Comparison of ENCODE assay signal across 17 cellular contexts in the genomic region with DNA sequence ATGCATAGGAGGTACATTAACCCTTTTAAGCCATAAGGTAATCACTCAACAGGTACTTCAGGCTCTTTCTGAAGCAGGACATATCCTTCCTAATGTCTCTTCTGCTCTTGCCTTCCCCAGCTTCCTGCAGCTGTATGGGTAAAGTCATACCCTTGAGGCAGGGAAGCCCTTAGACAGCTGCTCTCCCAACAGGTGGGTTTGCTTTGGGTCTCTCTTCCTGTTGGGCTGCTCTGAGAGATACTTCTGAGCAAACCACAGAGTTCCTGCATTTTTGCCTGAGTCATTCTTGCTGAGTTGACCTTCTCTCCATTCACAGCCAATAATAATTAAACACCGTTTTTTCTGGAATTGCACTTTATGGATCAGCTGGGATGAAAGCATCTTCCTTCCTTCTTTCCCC. TPM values are rescaled to one million over a fixed set of nuclear protein-coding genes. Genes with fewer than 3 reads are reported as not detected.
DNase-seq lines count a peak whose midpoint lies in the region; ATAC-seq and TF ChIP-seq lines count a peak whose summit lies in the region.
"Had no signal": no experiment of that assay in that cellular context is flagged by ENCODE, and none has a peak within 500 bp of the region (broad histone marks: within the 10 kb centered on the region; RNA-seq: fewer than 3 reads in every experiment).

No MANE protein-coding gene starts in this region.

- intact Hi-C loops in CD4-positive, alpha-beta memory T cell (cut with micrococcal nuclease) = loop anchor here (5.0 to 10.0 kb wide), 4 partner anchors 37 to 1296 kb away; a partner anchor contains a TSS

- CTCF ChIA-PET in CD4-positive, alpha-beta memory T cell (lab: Charles Lee; ENCODE audit: partially characterized antibody) = interaction anchor here (1.0 to 6.2 kb wide), 10 partner anchors 13 to 268 kb away, joined by 3 to 149 read pairs (median 20); a partner anchor contains a TSS
- CTCF ChIA-PET in SK-N-SH (lab: Yijun Ruan, JAX) (interaction anchor here (0.9 to 1.1 kb wide), 3 partner anchors 9 to 159 kb away, joined by 3 to 6 read pairs (median 5); no protein-coding TSS in a partner anchor), RWPE1 (lab: Yijun Ruan, JAX) (interaction anchor here (1.0 kb wide), 1 partner anchor 203 kb away, joined by 3 read pairs; no protein-coding TSS in a partner anchor)

- 81% methylated on average over 1 of the region's 1 CpG for WGBS in SK-N-SH (ENCODE audit: low lambda C conversion rate)

- H2AFZ ChIP-seq in SK-N-SH (ENCODE audit: low read depth) = no peak overlapping the region

- TF ChIP-seq CTCF in SK-N-SH (IDR thresholded peaks at IDR 0.05) = no peak
- TF ChIP-seq CTCF in RWPE1 (conservative IDR thresholded peaks at IDR 0.05; ENCODE audit: low read depth) = no peak

- H3K9ac ChIP-seq in SK-N-SH = no peak overlapping the region

- peak overlapping the region; percentile 79 to 91 (median 83) for H3K4me3 Mint-ChIP-seq in CD4-positive, alpha-beta memory T cell
- H3K4me3 Mint-ChIP-seq in activated naive CD8-positive, alpha-beta T cell treated with anti-CD3 and anti-CD28 coated beads for 36 hours = peak overlapping the region; percentile 18

- H4K20me1 ChIP-seq in SK-N-SH (ENCODE audit: insufficient read depth) = no peaks in the 10 kb centered on the region

- H3F3A ChIP-seq in SK-N-SH (replicated peaks; ENCODE audit: insufficient read depth) = no peaks in the 10 kb centered on the region

- no peaks in the 10 kb centered on the region for H3K27me3 Mint-ChIP-seq in CD4-positive, alpha-beta memory T cell
- H3K27me3 Mint-ChIP-seq in activated naive CD8-positive, alpha-beta T cell treated with anti-CD3 and anti-CD28 coated beads for 36 hours = no peaks in the 10 kb centered on the region

- POLR2A ChIA-PET in CD4-positive, alpha-beta memory T cell (lab: Charles Lee; ENCODE audit: partially characterized antibody) = interaction anchor here (0.7 to 8.1 kb wide), 11 partner anchors 14 to 274 kb away, joined by 3 to 221 read pairs (median 4); a partner anchor contains a TSS
- POLR2A ChIA-PET in SK-N-SH (lab: Yijun Ruan, JAX) (no interaction called here), RWPE1 (lab: Yijun Ruan, JAX; ENCODE audit: low non-redundant PET) (no interaction called here)

- no peak for ATAC-seq in HG02610 (IDR thresholded peaks at IDR 0.05; ENCODE audit: unreplicated experiment)
- ATAC-seq: gastrocnemius medialis, left ventricle myocardium superior had no signal

- peaks cover 9 to 21% of the 10 kb centered on the region in 2 donors for H3K36me3 Mint-ChIP-seq in CD4-positive, alpha-beta memory T cell
- peaks cover 2% of the 10 kb centered on the region for H3K36me3 Mint-ChIP-seq in activated naive CD8-positive, alpha-beta T cell treated with anti-CD3 and anti-CD28 coated beads for 36 hours

- H3K9me2 ChIP-seq in SK-N-SH = no peaks in the 10 kb centered on the region

- no peaks in the 10 kb centered on the region for H3K9me3 ChIP-seq in CD4-positive, alpha-beta memory T cell (ENCODE audit: control insufficient read depth in 1 of 2, low read length in 2 of 2)
- H3K9me3 ChIP-seq in SK-N-SH = no peaks in the 10 kb centered on the region
- H3K9me3 ChIP-seq: BE2C, gastrocnemius medialis had no signal

- peaks cover 23 to 46% (median 29%) of the 10 kb centered on the region in 4 donors for H3K4me1 Mint-ChIP-seq in CD4-positive, alpha-beta memory T cell
- peaks cover 44% of the 10 kb centered on the region for H3K4me1 Mint-ChIP-seq in activated naive CD8-positive, alpha-beta T cell treated with anti-CD3 and anti-CD28 coated beads for 36 hours

- peaks cover 0 to 2% (median 0%) of the 10 kb centered on the region in 8 donors for H3K9me3 Mint-ChIP-seq in CD4-positive, alpha-beta memory T cell
- H3K9me3 Mint-ChIP-seq in activated naive CD8-positive, alpha-beta T cell treated with anti-CD3 and anti-CD28 coated beads for 36 hours = no peaks in the 10 kb centered on the region

- no peak overlapping the region for H3K4me2 ChIP-seq in SK-N-SH

- no peaks in the 10 kb centered on the region for H3K79me2 ChIP-seq in SK-N-SH (ENCODE audit: insufficient read depth)

- peak overlapping the region; percentile 78 to 97 (median 93) for H3K27ac Mint-ChIP-seq in CD4-positive, alpha-beta memory T cell
- H3K27ac Mint-ChIP-seq in activated naive CD8-positive, alpha-beta T cell treated with anti-CD3 and anti-CD28 coated beads for 36 hours = peak overlapping the region; percentile 83

- no peak for TF ChIP-seq RAD21 in SK-N-SH (IDR thresholded peaks at IDR 0.05; ENCODE audit: low read length)

- TF ChIP-seq EP300 in SK-N-SH (IDR thresholded peaks at IDR 0.05; ENCODE audit: borderline replicate concordance in 1 of 2, low read depth in 1 of 2, low read length in 1 of 2) = no peak

- H3K4me3 ChIP-seq in CD4-positive, alpha-beta memory T cell (ENCODE audit: low read length in 2 of 2) = peak overlapping the region; percentile 4 to 34
- H3K4me3 ChIP-seq in SK-N-SH (ENCODE audit: low read depth in 2 of 2, low read length in 1 of 2) = no peak overlapping the region
- H3K4me3 ChIP-seq: gastrocnemius medialis, skin epidermis had no signal

- H3K27me3 ChIP-seq in CD4-positive, alpha-beta memory T cell (ENCODE audit: insufficient read depth, low read length) = no peaks in the 10 kb centered on the region
- no peaks in the 10 kb centered on the region for H3K27me3 ChIP-seq in SK-N-SH (ENCODE audit: insufficient read depth)
- H3K27me3 ChIP-seq: BE2C, gastrocnemius medialis had no signal

- H3K36me3 ChIP-seq in CD4-positive, alpha-beta memory T cell (ENCODE audit: insufficient read depth, low read length) = no peaks in the 10 kb centered on the region
- H3K36me3 ChIP-seq in SK-N-SH (replicated peaks in 1 of 2; ENCODE audit: control insufficient read depth in 1 of 2, insufficient read depth in 2 of 2, low read length in 1 of 2) = no peaks in the 10 kb centered on the region
- H3K36me3 ChIP-seq: BE2C, gastrocnemius medialis had no signal

- DNase-seq in CD4-positive, alpha-beta memory T cell = peak in 1 of 5 donors; percentile 39
- DNase-seq in COLO668 (lab: John Stamatoyannopoulos, UW; ENCODE audit: unreplicated experiment) = peak; percentile 7
- DNase-seq in NCI-H748 treated with DMSO at 0.1 percent for 48 hours (lab: John Stamatoyannopoulos, UW) = peak; percentile 1
- no peak for DNase-seq in activated naive CD8-positive, alpha-beta T cell treated with anti-CD3 and anti-CD28 coated beads for 36 hours
- no peak for DNase-seq in SK-N-SH
- no peak for DNase-seq in RWPE1 (ENCODE audit: low spot score)
- DNase-seq: activated CD4-positive, CD25-positive, alpha-beta regulatory T cell treated with anti-CD3 and anti-CD28 coated beads, Interleukin-2, amount 50 U/mL, for 72 hours; BE2C; cortex of kidney; DMS153; gastrocnemius medialis; left ventricle myocardium superior; stimulated activated CD4-positive, alpha-beta T cell treated with anti-CD3 and anti-CD28 coated beads, Interleukin-4, amount 100 ng/mL, for 4 hours; trophoblast cell had no signal

- H3K27ac ChIP-seq in CD4-positive, alpha-beta memory T cell (ENCODE audit: low read depth, low read length) = peak overlapping the region; percentile 76
- H3K27ac ChIP-seq in SK-N-SH (ENCODE audit: low read depth in 2 of 2, low read length in 1 of 2) (no peak overlapping the region), RWPE1 (no peak overlapping the region)
- H3K27ac ChIP-seq: epithelial cell of prostate, gastrocnemius medialis had no signal

- peaks cover 37% of the 10 kb centered on the region for H3K4me1 ChIP-seq in CD4-positive, alpha-beta memory T cell (ENCODE audit: insufficient read depth, low read length)
- no peaks in the 10 kb centered on the region for H3K4me1 ChIP-seq in SK-N-SH (ENCODE audit: control insufficient read depth in 1 of 2, insufficient read depth in 2 of 2, low read depth in 1 of 2, low read length in 1 of 2)
- H3K4me1 ChIP-seq: BE2C, gastrocnemius medialis had no signal

TF ChIP-seq in SK-N-SH, 30 proteins besides CTCF, POLR2A, EP300 and RAD21:
- TF ChIP-seq RCOR1 (IDR thresholded peaks at IDR 0.05; ENCODE audit: low read length) (no peak), GABPA (IDR thresholded peaks at IDR 0.05; ENCODE audit: low read depth) (no peak), RFX5 (IDR thresholded peaks at IDR 0.05; ENCODE audit: low read length) (no peak)

RNA-seq across cellular contexts. Expression of a gene that starts 2.0 kb away (rescaled TPM):
- total RNA-seq in CD4-positive, alpha-beta memory T cell = 100 to 1,000 TPM; 164 to 169 TPM
- polyA plus RNA-seq in CD4-positive, alpha-beta memory T cell = 100 to 1,000 TPM; 227 to 367 TPM
- total RNA-seq in activated naive CD8-positive, alpha-beta T cell treated with anti-CD3 and anti-CD28 coated beads for 36 hours = 10 to 100 TPM; 12.3 to 15.2 TPM
- not detected in 2 replicates for polyA plus RNA-seq in SK-N-SH (2012; rRNA removed)
- not detected in 2 replicates for polyA plus RNA-seq in SK-N-SH (2012; cell fraction: cytosol; rRNA removed)
- polyA plus RNA-seq in SK-N-SH (2012; cell fraction: nucleus; rRNA removed) = not detected in 2 replicates
- total RNA-seq: gastrocnemius medialis, left ventricle myocardium superior had no signal

Comparison
In these comparisons a context has a peak if more than half of its experiments do, and no peak if none do; other contexts are left out.
1. DNase-seq: peak in COLO668 (single experiment) and NCI-H748 treated with DMSO at 0.1 percent for 48 hours (single experiment); none in activated naive CD8-positive, alpha-beta T cell treated with anti-CD3 and anti-CD28 coated beads for 36 hours (single experiment), SK-N-SH (single experiment) and RWPE1 (single experiment).
2. H3K4me3 ChIP-seq: peak in CD4-positive, alpha-beta memory T cell (2 of 2); none in SK-N-SH (0 of 2).
3. RNA of a gene that starts 2.0 kb away (total RNA-seq): 164 to 169 TPM in CD4-positive, alpha-beta memory T cell; 12.3 to 15.2 TPM in activated naive CD8-positive, alpha-beta T cell treated with anti-CD3 and anti-CD28 coated beads for 36 hours; every median in the first group is over 10 times any median in the second.